In the genomic region with DNA sequence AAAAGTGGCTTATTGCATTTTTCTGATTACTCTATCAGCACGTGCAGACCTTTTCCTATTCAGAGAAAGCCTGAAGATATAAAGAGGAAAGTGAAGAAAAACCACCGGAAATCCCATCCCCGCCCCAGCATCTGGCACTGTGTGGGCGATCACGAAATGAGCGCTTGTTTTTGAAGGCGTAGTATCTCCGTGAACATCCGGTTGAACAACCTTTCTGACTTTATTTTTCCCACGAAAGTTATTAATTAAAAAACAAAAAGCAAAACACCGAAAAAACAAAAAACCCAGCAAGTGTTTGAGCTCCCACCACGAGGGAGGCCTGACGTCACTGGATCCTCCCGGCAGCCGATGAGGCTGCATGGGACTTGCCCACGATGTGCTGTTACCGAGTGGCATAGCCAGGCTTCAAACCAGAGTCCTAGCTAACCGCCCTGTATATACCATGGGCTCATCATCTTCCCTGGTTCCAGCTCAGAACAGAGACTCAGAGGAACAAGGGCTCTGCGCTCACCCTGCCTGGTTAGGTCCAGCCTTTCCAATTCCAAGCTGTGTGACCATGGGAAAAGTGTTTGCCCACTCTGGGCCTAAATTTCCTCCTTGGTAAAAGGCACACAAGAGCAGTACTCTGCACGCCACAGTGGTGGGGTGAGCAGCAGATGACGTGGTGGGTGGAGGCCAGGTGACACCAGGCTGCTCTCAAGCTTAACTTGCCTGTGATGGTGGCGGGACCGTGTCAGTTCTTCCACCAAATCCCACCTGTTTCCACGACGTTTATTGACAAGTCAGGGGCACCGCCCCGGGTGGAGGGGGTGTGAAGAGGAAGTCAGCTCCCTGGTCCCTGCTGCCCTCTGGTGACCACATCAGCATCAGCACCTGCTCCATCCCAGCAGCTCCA, we compare ENCODE assay signal across 8 cellular contexts. TPM values are rescaled to one million over a fixed set of nuclear protein-coding genes. Genes with fewer than 3 reads are reported as not detected.
DNase-seq lines count a peak whose midpoint lies in the region; ATAC-seq and TF ChIP-seq lines count a peak whose summit lies in the region.

No MANE protein-coding gene starts in this region.

- H3K56ac ChIP-seq in IMR-90 (ENCODE audit: extremely low read depth, insufficient read depth, low read length), result peak overlapping the region; percentile 20; the same call in 1 of the 2 replicates

- H3K9me3 ChIP-seq in DND-41 (ENCODE audit: insufficient read depth, low read length, severe bottlenecking), result no peaks in the 10 kb centered on the region
- no peaks in the 10 kb centered on the region; the same call in 1 of the 2 replicates for H3K9me3 ChIP-seq in IMR-90 (ENCODE audit: control insufficient read depth, insufficient read depth, low read length)
- no peaks in the 10 kb centered on the region for H3K9me3 ChIP-seq in SK-N-SH
- H3K9me3 ChIP-seq in transverse colon, result no peaks in the 10 kb centered on the region

- no peaks in the 10 kb centered on the region for H3K9me3 Mint-ChIP-seq in glutamatergic neuron (ENCODE audit: unreplicated experiment)

- peak overlapping the region; percentile 74 for H2BK15ac ChIP-seq in IMR-90 (ENCODE audit: low read depth, low read length)

- H3K36me3 ChIP-seq in DND-41 (ENCODE audit: insufficient read depth, low read length), result peaks cover 14% of the 10 kb centered on the region
- H3K36me3 ChIP-seq in IMR-90 (ENCODE audit: control insufficient read depth, insufficient read depth, low read length), result peaks cover 19% of the 10 kb centered on the region
- no peaks in the 10 kb centered on the region for H3K36me3 ChIP-seq in SK-N-SH (replicated peaks in 1 of 2; ENCODE audit: control insufficient read depth in 1 of 2, insufficient read depth in 2 of 2, low read length in 1 of 2)
- peaks cover 0 to 4% (median 1%) of the 10 kb centered on the region in 4 donors for H3K36me3 ChIP-seq in transverse colon

- peak overlapping the region; percentile 93 for H2AK5ac ChIP-seq in IMR-90 (ENCODE audit: low read depth, low read length)

- no peak for TF ChIP-seq EP300 in SK-N-SH (IDR thresholded peaks at IDR 0.05; ENCODE audit: borderline replicate concordance in 1 of 2, low read depth in 1 of 2, low read length in 1 of 2)
- no peak for TF ChIP-seq EP300 in transverse colon (IDR thresholded peaks at IDR 0.05; ENCODE audit: low read depth)

- H3K9ac ChIP-seq in DND-41 (ENCODE audit: low read depth, low read length) (peak overlapping the region; percentile 64), IMR-90 (ENCODE audit: low read depth, low read length) (no peak overlapping the region), SK-N-SH (no peak overlapping the region)

- H4K91ac ChIP-seq in IMR-90 (ENCODE audit: insufficient read depth, low read depth, low read length), result peak overlapping the region; percentile 69

- no peak for TF ChIP-seq POLR2A in IMR-90 (IDR thresholded peaks at IDR 0.05; ENCODE audit: low read depth, low read length)
- TF ChIP-seq POLR2A in transverse colon (IDR thresholded peaks at IDR 0.05), result no peak

- H3K4me3 Mint-ChIP-seq in glutamatergic neuron (ENCODE audit: unreplicated experiment), result no peak overlapping the region

- TF ChIP-seq CTCF in DND-41 (IDR thresholded peaks at IDR 0.05; ENCODE audit: borderline replicate concordance, extremely low read depth, low read length, poor library complexity, severe bottlenecking) (peak; percentile 83), IMR-90 (conservative IDR thresholded peaks at IDR 0.05; ENCODE audit: low read depth, low read length) (peak; percentile 80), SK-N-SH (IDR thresholded peaks at IDR 0.05) (peak; percentile 68), glutamatergic neuron (IDR thresholded peaks at IDR 0.05; ENCODE audit: partially characterized antibody, unreplicated experiment) (peak; percentile 58), transverse colon (IDR thresholded peaks at IDR 0.05) (peak; percentile 79 to 89 (median 82))

- peak overlapping the region; percentile 91 for H3K4ac ChIP-seq in IMR-90 (ENCODE audit: low read depth, low read length)

- H3K4me2 ChIP-seq in DND-41 (ENCODE audit: insufficient read depth, low read length) (peak overlapping the region; percentile 60), IMR-90 (ENCODE audit: low read depth, low read length) (no peak overlapping the region), SK-N-SH (no peak overlapping the region)

- H2AFZ ChIP-seq in DND-41 (ENCODE audit: low read depth, low read length) (peak overlapping the region; percentile 62), IMR-90 (replicated peaks; ENCODE audit: low read length, poor library complexity) (peak overlapping the region; percentile 84), SK-N-SH (ENCODE audit: low read depth) (no peak overlapping the region)

- 71% methylated on average over 9 of the region's 27 CpGs; no CpG with 5 or more reads in 1 of the 2 experiments for WGBS in IMR-90 (ENCODE audit: extremely low coverage in 2 of 2, insufficient read length in 1 of 2), 2 experiments
- WGBS in SK-N-SH (ENCODE audit: low lambda C conversion rate), result 70% methylated on average over 25 of the region's 27 CpGs
- 0 to 12% methylated on average over 1 to 27 of the region's 27 CpGs for WGBS in transverse colon (ENCODE audit: low coverage in 1 of 2), 2 donors

- H3K14ac ChIP-seq in IMR-90 (replicated peaks; ENCODE audit: low read depth, low read length), result peak overlapping the region; percentile 75

- dilution Hi-C loops in IMR-90 (cut with HindIII; ENCODE audit: low sequenced_read_pairs, unreplicated experiment), result no loop called here

- BruUV-seq in IMR-90 (replicated peaks; lab: Mats Ljungman, UMichigan), result no TSS peak

- ATAC-seq in DND-41 (ENCODE audit: insufficient read depth, low read depth) (peak; percentile 82), GM21526 (IDR thresholded peaks at IDR 0.05; ENCODE audit: low FRiP score, unreplicated experiment) (peak; percentile 48), IMR-90 (ENCODE audit: low read depth) (peak; percentile 88)

- CTCF ChIA-PET in IMR-90 (lab: Yijun Ruan, JAX) (interaction anchor here (0.7 to 3.5 kb wide), 15 partner anchors 10 to 258 kb away, joined by 3 to 24 read pairs (median 3); partner anchors contain the start of gene KDM8), SK-N-SH (lab: Yijun Ruan, JAX) (interaction anchor here (0.6 to 5.4 kb wide), 38 partner anchors 11 to 271 kb away, joined by 3 to 104 read pairs (median 4); no protein-coding TSS in a partner anchor)

- no peaks in the 10 kb centered on the region for H3K4me1 Mint-ChIP-seq in glutamatergic neuron (ENCODE audit: low read depth, unreplicated experiment)

- H4K20me1 ChIP-seq in DND-41 (ENCODE audit: insufficient read depth, low read length) (no peaks in the 10 kb centered on the region), IMR-90 (ENCODE audit: insufficient read depth, low read length) (no peaks in the 10 kb centered on the region), SK-N-SH (ENCODE audit: insufficient read depth) (no peaks in the 10 kb centered on the region)

- POLR2A ChIA-PET in IMR-90 (lab: Charles Lee; ENCODE audit: unreplicated experiment), result no interaction called here
- POLR2A ChIA-PET in SK-N-SH (lab: Yijun Ruan, JAX), result interaction anchor here (1.0 to 1.6 kb wide), 2 partner anchors 133 to 164 kb away, joined by 3 to 5 read pairs; no protein-coding TSS in a partner anchor

- peak overlapping the region; percentile 29; the same call in 1 of the 2 replicates for H3K23ac ChIP-seq in IMR-90 (ENCODE audit: low read depth, low read length)

- peak overlapping the region; percentile 37 to 71 for H4K8ac ChIP-seq in IMR-90 (ENCODE audit: low read depth in 2 of 2, low read length in 2 of 2)

- peak; percentile 95 for TF ChIP-seq RAD21 in IMR-90 (IDR thresholded peaks at IDR 0.05; ENCODE audit: low read length)
- TF ChIP-seq RAD21 in SK-N-SH (IDR thresholded peaks at IDR 0.05; ENCODE audit: low read length), result peak; percentile 81

- H4K5ac ChIP-seq in IMR-90 (ENCODE audit: low read depth, low read length), result peak overlapping the region; percentile 20; the same call in 1 of the 2 replicates

- H2BK120ac ChIP-seq in IMR-90 (ENCODE audit: low read depth, low read length), result peak overlapping the region; percentile 89

- no peak overlapping the region for H3K27ac Mint-ChIP-seq in glutamatergic neuron (ENCODE audit: unreplicated experiment)

- peaks cover 11% of the 10 kb centered on the region; the same call in 1 of the 2 replicates for H3K9me1 ChIP-seq in IMR-90 (ENCODE audit: insufficient read depth, low read length)

- no peaks in the 10 kb centered on the region for H3K27me3 ChIP-seq in DND-41 (ENCODE audit: insufficient read depth, low read length, poor library complexity)
- H3K27me3 ChIP-seq in IMR-90 (ENCODE audit: control insufficient read depth, insufficient read depth, low read length), result no peaks in the 10 kb centered on the region
- no peaks in the 10 kb centered on the region for H3K27me3 ChIP-seq in SK-N-SH (ENCODE audit: insufficient read depth)
- H3K27me3 ChIP-seq in transverse colon, result no peaks in the 10 kb centered on the region

- H2BK20ac ChIP-seq in IMR-90 (ENCODE audit: low read depth, low read length), result peak overlapping the region; percentile 82

- in situ Hi-C loops in IMR-90 (cut with MboI; ENCODE audit: low sequenced_read_pairs), result no loop called here
- in situ Hi-C loops in transverse colon (cut with MboI; ENCODE audit: low pct_ligation_motif_present in 1 of 4, low pct_unique_long_range_greater_than_20kb in 1 of 4, low sequenced_read_pairs in 3 of 4), result loop anchor here in 1 of 4 donors (10.0 kb wide), 1 partner anchor 133 kb away; no protein-coding TSS in a partner anchor

- peak overlapping the region; percentile 22; the same call in 1 of the 2 replicates for H3K18ac ChIP-seq in IMR-90 (ENCODE audit: low read depth, low read length)

- no peaks in the 10 kb centered on the region for H3K9me2 ChIP-seq in SK-N-SH

- H3K79me2 ChIP-seq in DND-41 (ENCODE audit: insufficient read depth, low read length) (no peaks in the 10 kb centered on the region), SK-N-SH (ENCODE audit: insufficient read depth) (no peaks in the 10 kb centered on the region)

- H2BK5ac ChIP-seq in IMR-90 (ENCODE audit: low read depth, low read length, poor library complexity, severe bottlenecking), result no peak overlapping the region

- H3K4me1 ChIP-seq in DND-41 (ENCODE audit: insufficient read depth, low read length) (peaks cover 49% of the 10 kb centered on the region), IMR-90 (ENCODE audit: control insufficient read depth, insufficient read depth, low read length) (peaks cover 13% of the 10 kb centered on the region), SK-N-SH (ENCODE audit: control insufficient read depth in 1 of 2, insufficient read depth in 2 of 2, low read depth in 1 of 2, low read length in 1 of 2) (no peaks in the 10 kb centered on the region; a peak in 1 of 4 replicates), transverse colon (peaks cover 9 to 35% (median 27%) of the 10 kb centered on the region in 4 donors)

- H3K4me3 ChIP-seq in DND-41 (ENCODE audit: low read depth in 1 of 2, low read length in 2 of 2) (peak overlapping the region in 1 of 2 experiments; percentile 40; a peak in 2 of 4 replicates), IMR-90 (ENCODE audit: insufficient read depth, low read depth, low read length) (no peak overlapping the region), SK-N-SH (ENCODE audit: low read depth in 2 of 2, low read length in 1 of 2) (no peak overlapping the region), transverse colon (peak overlapping the region in 1 of 4 donors; percentile 15)

- peak; percentile 93 for DNase-seq in DND-41
- peak; percentile 63 for DNase-seq in IMR-90
- peak; percentile 85 for DNase-seq in SK-N-SH
- DNase-seq in activated naive CD4-positive, alpha-beta T cell treated with anti-CD3 and anti-CD28 coated beads, Interleukin-2, amount 50 U/mL, for 16 hours, result peak; percentile 93
- DNase-seq in glutamatergic neuron, result peak; percentile 81
- DNase-seq in posterior cingulate gyrus, result peak in 9 of 10 donors; percentile 46 to 93 (median 61)
- peak; percentile 88 for DNase-seq in transverse colon

- H3K27ac ChIP-seq in DND-41 (ENCODE audit: low read length), result peak overlapping the region; percentile 95
- H3K27ac ChIP-seq in IMR-90 (ENCODE audit: insufficient read depth, low read length), result no peak overlapping the region; the same call in 1 of the 2 replicates
- no peak overlapping the region for H3K27ac ChIP-seq in SK-N-SH (ENCODE audit: low read depth in 2 of 2, low read length in 1 of 2)
- H3K27ac ChIP-seq in transverse colon, result peak overlapping the region; percentile 53 to 76 (median 61)

- H2AK9ac ChIP-seq in IMR-90 (replicated peaks; ENCODE audit: low read depth, low read length, poor library complexity), result peak overlapping the region; percentile 97

- peaks cover 4% of the 10 kb centered on the region for H3F3A ChIP-seq in SK-N-SH (replicated peaks; ENCODE audit: insufficient read depth)

- peaks cover 2% of the 10 kb centered on the region for H3K27me3 Mint-ChIP-seq in glutamatergic neuron (ENCODE audit: unreplicated experiment)

- H3K79me1 ChIP-seq in IMR-90 (ENCODE audit: low read depth in 1 of 2, low read length in 2 of 2), result peaks cover 0 to 8% of the 10 kb centered on the region in 2 experiments; a peak in 3 of 4 replicates

- intact Hi-C loops in IMR-90 (cut with micrococcal nuclease), result loop anchor here (1.0 to 5.0 kb wide), 7 partner anchors 90 to 1529 kb away; no protein-coding TSS in a partner anchor
- intact Hi-C loops in posterior cingulate gyrus (cut with DNase I), result loop anchor here (2.0 kb wide), 2 partner anchors 133 to 189 kb away; no protein-coding TSS in a partner anchor
- intact Hi-C loops in transverse colon (cut with DNase I; ENCODE audit: low total_unique reads), result loop anchor here (1.0 to 10.0 kb wide), 3 partner anchors 53 to 190 kb away; partner anchors contain the start of gene IL4R

- no peaks in the 10 kb centered on the region for H3K36me3 Mint-ChIP-seq in glutamatergic neuron (ENCODE audit: unreplicated experiment)

RNA-seq across cellular contexts. Expression of gene IL21R, which starts 34.3 kb away (rescaled TPM):
- total RNA-seq in IMR-90 (2012; rRNA removed) (0.72 and 0.83 TPM in 2 replicates), glutamatergic neuron (ENCODE audit: unreplicated experiment) (0.86 TPM), transverse colon (1 to 10 TPM in 1 of 4 donors, under 1 TPM in 2, not detected in 1; 0.20 to 1.1 (median 0.27) TPM)
- polyA plus RNA-seq in IMR-90 (2012; rRNA removed) (0.83 and 0.97 TPM in 2 replicates), SK-N-SH (2012; rRNA removed) (0.13 TPM in 2 replicates)
- 0.54 and 0.75 TPM in 2 replicates for polyA plus RNA-seq in IMR-90 (2012; cell fraction: cytosol; rRNA removed)
- 0.38 and 0.77 TPM in 2 replicates for polyA plus RNA-seq in IMR-90 (2012; cell fraction: nucleus; rRNA removed; ENCODE audit: low replicate concordance)
- polyA plus RNA-seq in SK-N-SH (2012; cell fraction: cytosol; rRNA removed), result 0.05 and 0.06 TPM in 2 replicates
- polyA plus RNA-seq in SK-N-SH (2012; cell fraction: nucleus; rRNA removed), result 0.02 and 0.12 TPM in 2 replicates

RNA-seq across cellular contexts. Expression of gene IL4R, which starts 53.9 kb away (rescaled TPM):
- total RNA-seq in IMR-90 (2012; rRNA removed), result 6.3 and 8.3 TPM in 2 replicates
- polyA plus RNA-seq in IMR-90 (2012; rRNA removed), result 18.7 and 21.5 TPM in 2 replicates
- 10.3 and 18.0 TPM in 2 replicates for polyA plus RNA-seq in IMR-90 (2012; cell fraction: cytosol; rRNA removed)
- 32.7 and 42.5 TPM in 2 replicates for polyA plus RNA-seq in IMR-90 (2012; cell fraction: nucleus; rRNA removed; ENCODE audit: low replicate concordance)
- polyA plus RNA-seq in SK-N-SH (2012; rRNA removed), result 16.1 and 16.4 TPM in 2 replicates
- polyA plus RNA-seq in SK-N-SH (2012; cell fraction: cytosol; rRNA removed), result 7.9 and 11.4 TPM in 2 replicates
- 28.8 and 28.9 TPM in 2 replicates for polyA plus RNA-seq in SK-N-SH (2012; cell fraction: nucleus; rRNA removed)
- 10.8 TPM for total RNA-seq in glutamatergic neuron (ENCODE audit: unreplicated experiment)
- total RNA-seq in transverse colon, result 100 to 1,000 TPM; 106 to 235 (median 156) TPM

Comparison
In these comparisons a context has a peak if more than half of its experiments do, and no peak if none do; other contexts are left out.
1. H3K27ac ChIP-seq: peak in DND-41 (single experiment) and transverse colon (4 of 4); none in IMR-90 (single experiment) and SK-N-SH (0 of 2).
2. Peak in every context shown above with its lines, with median percentiles within 50 percentile points of each other: ATAC-seq, DNase-seq and CTCF ChIP-seq.